ENCODE assay signal across 1 cellular context in genomic region chr9:37290366-37290765, GRCh38.
A peak's percentile ranks its signal among the peaks of the same experiment; 100 is the strongest.
TF ChIP-seq lines count a peak whose summit lies in the region.

No MANE protein-coding gene starts in this region.

TF ChIP-seq in GM12878, 131 proteins besides CTCF, POLR2A, EP300 and RAD21 (continued from another document):
- TF ChIP-seq IRF3 (IDR thresholded peaks at IDR 0.05) (no peak), HDGF (IDR thresholded peaks at IDR 0.05) (peak; percentile 66; the same call in 1 of the 2 replicates), POU2F2 (IDR thresholded peaks at IDR 0.05; ENCODE audit: borderline replicate concordance, low read depth, low read length) (no peak), IRF4 (IDR thresholded peaks at IDR 0.05; ENCODE audit: low read depth, low read length) (0 out of 2 replicates have a peak, but pooled peaks have one; percentile 23), RAD51 (IDR thresholded peaks at IDR 0.05) (no peak), TCF3 (IDR thresholded peaks at IDR 0.05; ENCODE audit: borderline replicate concordance, insufficient read depth, low read depth, low read length) (no peak), ETV6 (conservative IDR thresholded peaks at IDR 0.05 in 1 of 2, IDR thresholded peaks at IDR 0.05 in 1 of 2; ENCODE audit: borderline replicate concordance in 1 of 2, low read depth in 1 of 2) (no peak), CUX1 (IDR thresholded peaks at IDR 0.05; ENCODE audit: insufficient replicate concordance, low read depth, low read length) (no peak), ZNF622 (IDR thresholded peaks at IDR 0.05) (no peak)
